In genomic region chr12:26750531-26751171, GRCh38 we compare ENCODE assay signal across 1 cellular context.
TF ChIP-seq lines count a peak whose summit lies in the region.

No MANE protein-coding gene starts in this region.

TF ChIP-seq in GM12878, 131 proteins besides CTCF, POLR2A, EP300 and RAD21 (continued from another document):
- TF ChIP-seq ZBTB33 (IDR thresholded peaks at IDR 0.05): no peak
- TF ChIP-seq IRF5 (IDR thresholded peaks at IDR 0.05; ENCODE audit: borderline replicate concordance): no peak
- TF ChIP-seq GABPA (IDR thresholded peaks at IDR 0.05; ENCODE audit: low read depth): no peak
- TF ChIP-seq POU2F2 (IDR thresholded peaks at IDR 0.05; ENCODE audit: borderline replicate concordance, low read depth, low read length): no peak
TF ChIP-seq in GM12878: peak in this region for 17.
